ENCODE assay signal across 9 cellular contexts in the genomic region with DNA sequence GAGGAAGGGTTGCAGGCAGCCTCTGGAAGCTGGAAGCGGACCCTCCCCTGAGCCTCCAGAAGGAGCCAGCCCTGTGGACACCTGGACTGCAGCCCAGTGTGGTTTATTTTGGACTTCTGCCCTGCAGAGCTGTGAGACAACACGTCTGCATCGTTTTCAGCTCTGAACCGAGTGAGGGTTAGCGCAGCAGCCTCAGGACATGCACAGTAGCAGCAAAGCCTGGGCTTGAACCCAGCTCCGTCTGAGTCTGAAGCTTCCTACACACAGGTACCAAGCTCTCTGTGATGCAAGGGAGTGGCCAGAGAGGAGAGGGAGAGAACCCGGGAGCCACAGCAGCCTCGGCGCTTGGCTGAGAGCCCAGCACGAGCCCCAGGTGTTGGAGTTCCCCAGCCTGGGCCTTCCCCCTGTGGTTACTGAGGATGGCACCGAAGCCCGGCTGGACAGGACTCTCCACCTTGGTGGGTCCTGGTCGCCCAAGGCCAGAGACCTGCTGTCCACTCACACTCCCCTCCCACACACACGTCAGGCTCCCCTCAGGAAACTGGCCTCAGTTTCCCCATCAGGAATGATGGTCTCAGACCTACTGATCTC.
A peak's percentile ranks its signal among the peaks of the same experiment; 100 is the strongest.
DNase-seq lines count a peak whose midpoint lies in the region; ATAC-seq and TF ChIP-seq lines count a peak whose summit lies in the region.
"Had no signal": no experiment of that assay in that cellular context is flagged by ENCODE, and none has a peak within 500 bp of the region (broad histone marks: within the 10 kb centered on the region; RNA-seq: fewer than 3 reads in every experiment).

No MANE protein-coding gene starts in this region.

- H3K9me3 ChIP-seq in colonic mucosa: no peaks in the 10 kb centered on the region

- no peaks in the 10 kb centered on the region for H3K36me3 Mint-ChIP-seq in activated T-helper 17 cell treated with anti-CD3 and anti-CD28 coated beads, Interleukin-2, amount 50 U/mL, for 72 hours (ENCODE audit: low read depth)
- H3K36me3 Mint-ChIP-seq: IgD-negative memory B cell had no signal

- no peak overlapping the region for H3K27ac ChIP-seq in colonic mucosa

- H3K4me1 ChIP-seq in colonic mucosa: no peaks in the 10 kb centered on the region

- TF ChIP-seq CTCF in colonic mucosa (IDR thresholded peaks at IDR 0.05): no peak

- H3K4me3 ChIP-seq in colonic mucosa: no peak overlapping the region

- H3K36me3 ChIP-seq in colonic mucosa: no peaks in the 10 kb centered on the region

- H3K9ac ChIP-seq in colonic mucosa (ENCODE audit: low read depth in 2 of 2, low read length in 2 of 2): no peak overlapping the region

- peaks cover 13% of the 10 kb centered on the region for H3K27me3 Mint-ChIP-seq in activated T-helper 17 cell treated with anti-CD3 and anti-CD28 coated beads, Interleukin-2, amount 50 U/mL, for 72 hours

- no peak overlapping the region for H3K4me3 Mint-ChIP-seq in activated T-helper 17 cell treated with anti-CD3 and anti-CD28 coated beads, Interleukin-2, amount 50 U/mL, for 72 hours
- H3K4me3 Mint-ChIP-seq: IgD-negative memory B cell had no signal

- intact Hi-C loops in colonic mucosa (cut with DNase I): no loop called here

- H3K4me1 Mint-ChIP-seq in activated T-helper 17 cell treated with anti-CD3 and anti-CD28 coated beads, Interleukin-2, amount 50 U/mL, for 72 hours: no peaks in the 10 kb centered on the region
- H3K4me1 Mint-ChIP-seq: IgD-negative memory B cell had no signal

- H3K9me3 Mint-ChIP-seq in activated T-helper 17 cell treated with anti-CD3 and anti-CD28 coated beads, Interleukin-2, amount 50 U/mL, for 72 hours: no peaks in the 10 kb centered on the region

- ATAC-seq in GM18861 (IDR thresholded peaks at IDR 0.05; ENCODE audit: unreplicated experiment) (no peak), HG03460 (IDR thresholded peaks at IDR 0.05; ENCODE audit: unreplicated experiment) (no peak)
- no peak for ATAC-seq in activated T-helper 17 cell treated with anti-CD3 and anti-CD28 coated beads, Interleukin-2, amount 50 U/mL, for 72 hours (replicated peaks)

- H3K27me3 ChIP-seq in colonic mucosa: no peaks in the 10 kb centered on the region

- no peak overlapping the region for H3K27ac Mint-ChIP-seq in activated T-helper 17 cell treated with anti-CD3 and anti-CD28 coated beads, Interleukin-2, amount 50 U/mL, for 72 hours
- H3K27ac Mint-ChIP-seq: IgD-negative memory B cell had no signal

- DNase-seq in DMS 273 (lab: John Stamatoyannopoulos, UW; ENCODE audit: unreplicated experiment) (peak; percentile 82), NCI-H226 (peak; percentile 8), cerebellar cortex (ENCODE audit: low spot score) (peak; percentile 6), mucosa of gallbladder (ENCODE audit: low spot score) (peak; percentile 56), colonic mucosa (no peak)
